8 cellular contexts compared by ENCODE assay signal in genomic region chr2:116842164-116842563, GRCh38.
"Had no signal": no experiment of that assay in that cellular context is flagged by ENCODE, and none has a peak within 500 bp of the region (broad histone marks: within the 10 kb centered on the region; RNA-seq: fewer than 3 reads in every experiment).

No MANE protein-coding gene starts in this region.

- ATAC-seq: GM12878 had no signal

- H3K4me3 ChIP-seq: GM12878 had no signal

- DNase-seq: GDM1, GF-D8 had no signal

- FAIRE-seq: G401.6, GM12878, GM12891, GM12892, GM18507, GM19239 had no signal
